ENCODE assay signal across 11 cellular contexts in genomic region chr17:64378890-64379354, GRCh38. TPM values are rescaled to one million over a fixed set of nuclear protein-coding genes. Genes with fewer than 3 reads are reported as not detected.
DNase-seq lines count a peak whose midpoint lies in the region; ATAC-seq lines count a peak whose summit lies in the region.
"Had no signal": no experiment of that assay in that cellular context is flagged by ENCODE, and none has a peak within 500 bp of the region (broad histone marks: within the 10 kb centered on the region; RNA-seq: fewer than 3 reads in every experiment).

No MANE protein-coding gene starts in this region.

- H3K36me3 Mint-ChIP-seq in activated naive CD4-positive, alpha-beta T cell treated with anti-CD3 and anti-CD28 coated beads, Interleukin-2, amount 10 ng/mL, durations not matched to agents 7 days and 5 days, result peaks cover 9% of the 10 kb centered on the region
- H3K36me3 Mint-ChIP-seq in activated CD4-positive, alpha-beta memory T cell treated with anti-CD3 and anti-CD28 coated beads for 36 hours, result no peaks in the 10 kb centered on the region
- H3K36me3 Mint-ChIP-seq in activated CD8-positive, alpha-beta memory T cell treated with anti-CD3 and anti-CD28 coated beads, Interleukin-2, amount 10 ng/mL, durations not matched to agents 7 days and 5 days, result peaks cover 45% of the 10 kb centered on the region

- peaks cover 3% of the 10 kb centered on the region for H3K27me3 Mint-ChIP-seq in activated naive CD4-positive, alpha-beta T cell treated with anti-CD3 and anti-CD28 coated beads, Interleukin-2, amount 10 ng/mL, durations not matched to agents 7 days and 5 days
- peaks cover 1% of the 10 kb centered on the region for H3K27me3 Mint-ChIP-seq in activated CD4-positive, alpha-beta memory T cell treated with anti-CD3 and anti-CD28 coated beads for 36 hours
- no peaks in the 10 kb centered on the region for H3K27me3 Mint-ChIP-seq in activated CD8-positive, alpha-beta memory T cell treated with anti-CD3 and anti-CD28 coated beads, Interleukin-2, amount 10 ng/mL, durations not matched to agents 7 days and 5 days
- H3K27me3 Mint-ChIP-seq: CD4-positive, alpha-beta T cell had no signal

- no peak overlapping the region for H3K27ac Mint-ChIP-seq in activated naive CD4-positive, alpha-beta T cell treated with anti-CD3 and anti-CD28 coated beads, Interleukin-2, amount 10 ng/mL, durations not matched to agents 7 days and 5 days
- H3K27ac Mint-ChIP-seq in activated CD4-positive, alpha-beta memory T cell treated with anti-CD3 and anti-CD28 coated beads for 36 hours, result no peak overlapping the region
- H3K27ac Mint-ChIP-seq in activated CD8-positive, alpha-beta memory T cell treated with anti-CD3 and anti-CD28 coated beads, Interleukin-2, amount 10 ng/mL, durations not matched to agents 7 days and 5 days, result no peak overlapping the region
- H3K27ac Mint-ChIP-seq: CD4-positive, alpha-beta T cell had no signal

- intact Hi-C loops in activated CD4-positive, alpha-beta memory T cell treated with anti-CD3 and anti-CD28 coated beads for 36 hours (cut with micrococcal nuclease), result no loop called here

- no peaks in the 10 kb centered on the region for H3K4me1 Mint-ChIP-seq in activated naive CD4-positive, alpha-beta T cell treated with anti-CD3 and anti-CD28 coated beads, Interleukin-2, amount 10 ng/mL, durations not matched to agents 7 days and 5 days
- no peaks in the 10 kb centered on the region for H3K4me1 Mint-ChIP-seq in activated CD4-positive, alpha-beta memory T cell treated with anti-CD3 and anti-CD28 coated beads for 36 hours (ENCODE audit: low read depth)
- H3K4me1 Mint-ChIP-seq in activated CD8-positive, alpha-beta memory T cell treated with anti-CD3 and anti-CD28 coated beads, Interleukin-2, amount 10 ng/mL, durations not matched to agents 7 days and 5 days, result peaks cover 15% of the 10 kb centered on the region

- CTCF ChIA-PET in activated naive CD4-positive, alpha-beta T cell treated with anti-CD3 and anti-CD28 coated beads, Interleukin-2, amount 10 ng/mL, durations not matched to agents 7 days and 5 days (lab: Charles Lee), result interaction anchor here (0.6 to 1.4 kb wide), 3 partner anchors 43 to 60 kb away, joined by 3 to 4 read pairs (median 3); no protein-coding TSS in a partner anchor
- CTCF ChIA-PET in activated CD4-positive, alpha-beta memory T cell treated with anti-CD3 and anti-CD28 coated beads for 36 hours (lab: Charles Lee), result interaction anchor here (0.7 to 1.7 kb wide), 2 partner anchors 12 to 58 kb away, joined by 3 to 4 read pairs; partner anchors contain the start of gene PECAM1
- CTCF ChIA-PET in activated CD8-positive, alpha-beta memory T cell treated with anti-CD3 and anti-CD28 coated beads, Interleukin-2, amount 10 ng/mL, durations not matched to agents 7 days and 5 days (lab: Charles Lee), result interaction anchor here (1.4 to 2.1 kb wide), 6 partner anchors 17 to 245 kb away, joined by 3 to 8 read pairs (median 3); no protein-coding TSS in a partner anchor

- H3K4me3 Mint-ChIP-seq in activated naive CD4-positive, alpha-beta T cell treated with anti-CD3 and anti-CD28 coated beads, Interleukin-2, amount 10 ng/mL, durations not matched to agents 7 days and 5 days, result no peak overlapping the region
- no peak overlapping the region for H3K4me3 Mint-ChIP-seq in activated CD4-positive, alpha-beta memory T cell treated with anti-CD3 and anti-CD28 coated beads for 36 hours
- no peak overlapping the region for H3K4me3 Mint-ChIP-seq in activated CD8-positive, alpha-beta memory T cell treated with anti-CD3 and anti-CD28 coated beads, Interleukin-2, amount 10 ng/mL, durations not matched to agents 7 days and 5 days
- H3K4me3 Mint-ChIP-seq: CD4-positive, alpha-beta T cell had no signal

- ATAC-seq in GM18498 (IDR thresholded peaks at IDR 0.05; ENCODE audit: unreplicated experiment), result peak; percentile 55
- ATAC-seq in activated CD8-positive, alpha-beta memory T cell treated with anti-CD3 and anti-CD28 coated beads, Interleukin-2, amount 10 ng/mL, durations not matched to agents 7 days and 5 days, result no peak

- DNase-seq in NCI-H1694 treated with DMSO at 0.1 percent for 48 hours (lab: John Stamatoyannopoulos, UW) (peak; percentile 94), dermis blood vessel endothelial cell (peak; percentile 84), pons (ENCODE audit: low spot score) (peak; percentile 25)
- DNase-seq in activated naive CD4-positive, alpha-beta T cell treated with anti-CD3 and anti-CD28 coated beads, Interleukin-2, amount 10 ng/mL, durations not matched to agents 7 days and 5 days, result no peak
- no peak for DNase-seq in activated CD4-positive, alpha-beta memory T cell treated with anti-CD3 and anti-CD28 coated beads for 36 hours
- no peak for DNase-seq in activated CD8-positive, alpha-beta memory T cell treated with anti-CD3 and anti-CD28 coated beads, Interleukin-2, amount 10 ng/mL, durations not matched to agents 7 days and 5 days
- DNase-seq: activated T-cell treated with anti-CD3 and anti-CD28 coated beads for 4 hours; CD4-positive, alpha-beta T cell; NCI-H1417; WERI-Rb-1 had no signal

- no peaks in the 10 kb centered on the region for H3K9me3 Mint-ChIP-seq in activated naive CD4-positive, alpha-beta T cell treated with anti-CD3 and anti-CD28 coated beads, Interleukin-2, amount 10 ng/mL, durations not matched to agents 7 days and 5 days
- no peaks in the 10 kb centered on the region for H3K9me3 Mint-ChIP-seq in activated CD4-positive, alpha-beta memory T cell treated with anti-CD3 and anti-CD28 coated beads for 36 hours
- no peaks in the 10 kb centered on the region for H3K9me3 Mint-ChIP-seq in activated CD8-positive, alpha-beta memory T cell treated with anti-CD3 and anti-CD28 coated beads, Interleukin-2, amount 10 ng/mL, durations not matched to agents 7 days and 5 days (ENCODE audit: low read depth)
- H3K9me3 Mint-ChIP-seq: CD4-positive, alpha-beta T cell had no signal

- POLR2A ChIA-PET in activated CD4-positive, alpha-beta memory T cell treated with anti-CD3 and anti-CD28 coated beads for 36 hours (lab: Charles Lee), result no interaction called here

RNA-seq across cellular contexts. Expression of gene PECAM1, which starts 11.7 kb away (rescaled TPM):
- total RNA-seq in dermis blood vessel endothelial cell, result 959 and 1,308 TPM in 2 replicates
- 1 to 10 TPM; 1.1 to 1.3 TPM for total RNA-seq in activated CD4-positive, alpha-beta memory T cell treated with anti-CD3 and anti-CD28 coated beads for 36 hours
- total RNA-seq in activated CD8-positive, alpha-beta memory T cell treated with anti-CD3 and anti-CD28 coated beads, Interleukin-2, amount 10 ng/mL, durations not matched to agents 7 days and 5 days, result 100 to 1,000 TPM; 116 to 124 TPM

Comparison
In these comparisons a context has a peak if more than half of its experiments do, and no peak if none do; other contexts are left out.
1. DNase-seq: peak in NCI-H1694 treated with DMSO at 0.1 percent for 48 hours (single experiment), dermis blood vessel endothelial cell (single experiment) and pons (single experiment); none in activated naive CD4-positive, alpha-beta T cell treated with anti-CD3 and anti-CD28 coated beads, Interleukin-2, amount 10 ng/mL, durations not matched to agents 7 days and 5 days (single experiment), activated CD4-positive, alpha-beta memory T cell treated with anti-CD3 and anti-CD28 coated beads for 36 hours (single experiment) and activated CD8-positive, alpha-beta memory T cell treated with anti-CD3 and anti-CD28 coated beads, Interleukin-2, amount 10 ng/mL, durations not matched to agents 7 days and 5 days (single experiment).
2. RNA of gene PECAM1, which starts 11.7 kb away (total RNA-seq): 959 to 1,308 TPM in dermis blood vessel endothelial cell and 116 to 124 TPM in activated CD8-positive, alpha-beta memory T cell treated with anti-CD3 and anti-CD28 coated beads, Interleukin-2, amount 10 ng/mL, durations not matched to agents 7 days and 5 days; 1.1 to 1.3 TPM in activated CD4-positive, alpha-beta memory T cell treated with anti-CD3 and anti-CD28 coated beads for 36 hours; every median in the first group is over 10 times any median in the second.